1 cellular context compared by ENCODE assay signal in the genomic region with DNA sequence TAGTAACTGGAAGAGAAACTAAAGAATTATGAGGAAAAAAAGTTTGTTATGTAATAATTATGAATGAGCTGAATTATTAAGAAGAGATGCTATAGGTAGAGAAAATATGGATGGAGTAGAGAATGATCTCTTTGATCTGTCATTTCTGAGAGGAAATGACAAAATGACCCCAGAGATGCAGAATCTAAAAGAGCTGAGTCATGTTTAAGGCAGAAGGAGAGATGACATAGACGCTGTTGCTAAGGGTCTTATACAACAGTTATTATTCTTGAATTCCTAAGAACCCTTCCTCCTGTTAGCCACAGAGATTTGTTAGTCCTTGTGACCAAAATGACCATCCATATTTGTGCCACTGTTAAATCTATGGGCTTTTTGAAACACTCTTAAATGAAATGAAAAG.
TF ChIP-seq lines count a peak whose summit lies in the region.

No MANE protein-coding gene starts in this region.

TF ChIP-seq in A549, 52 proteins besides CTCF, POLR2A, EP300 and RAD21 (continued from another document):
- TF ChIP-seq, protein P1, sequence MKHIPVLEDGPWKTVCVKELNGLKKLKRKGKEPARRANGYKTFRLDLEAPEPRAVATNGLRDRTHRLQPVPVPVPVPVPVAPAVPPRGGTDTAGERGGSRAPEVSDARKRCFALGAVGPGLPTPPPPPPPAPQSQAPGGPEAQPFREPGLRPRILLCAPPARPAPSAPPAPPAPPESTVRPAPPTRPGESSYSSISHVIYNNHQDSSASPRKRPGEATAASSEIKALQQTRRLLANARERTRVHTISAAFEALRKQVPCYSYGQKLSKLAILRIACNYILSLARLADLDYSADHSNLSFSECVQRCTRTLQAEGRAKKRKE (CRISPR knock-in tag; IDR thresholded peaks at IDR 0.05; ENCODE audit: low read depth), result no peak
